In the genomic region with DNA sequence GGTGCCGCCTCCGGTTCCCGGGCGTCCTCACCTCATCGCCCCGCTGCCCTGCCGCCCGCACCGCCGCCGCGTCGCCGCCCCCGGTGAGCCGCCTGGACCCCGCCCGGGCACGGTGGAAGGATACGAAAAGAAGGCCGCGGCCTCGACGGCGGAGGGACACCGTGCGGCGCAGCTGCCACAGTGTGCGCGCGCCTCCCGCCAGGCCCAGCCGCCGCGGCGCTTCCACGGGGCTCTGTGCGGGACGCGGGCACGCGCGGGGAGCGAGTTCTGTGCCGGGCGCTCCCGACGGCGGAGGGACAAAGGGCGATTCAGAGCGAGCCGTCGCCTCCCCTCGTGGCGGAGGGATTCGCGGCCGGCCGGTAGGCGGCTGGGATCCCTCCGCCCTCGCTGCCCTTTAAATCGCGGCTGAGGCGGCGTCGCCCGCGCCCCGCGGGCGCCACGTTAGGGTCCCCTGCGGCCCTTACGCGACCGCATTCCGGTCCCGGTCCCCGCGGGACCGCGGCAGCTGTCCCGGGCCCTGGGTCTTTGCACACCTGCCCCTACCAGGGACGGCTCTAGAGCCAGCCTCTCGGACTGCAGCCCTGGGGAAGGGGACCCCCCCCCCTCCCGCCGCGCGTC, we compare ENCODE assay signal across 8 cellular contexts. TPM values are rescaled to one million over a fixed set of nuclear protein-coding genes. Genes with fewer than 3 reads are reported as not detected.
DNase-seq lines count a peak whose midpoint lies in the region; ATAC-seq and TF ChIP-seq lines count a peak whose summit lies in the region.

No MANE protein-coding gene starts in this region.

- no peaks in the 10 kb centered on the region for H3K36me3 Mint-ChIP-seq in CD14-positive monocyte
- peaks cover 2% of the 10 kb centered on the region for H3K36me3 Mint-ChIP-seq in activated T-cell treated with anti-CD3 and anti-CD28 coated beads, Interleukin-2, amount 50 U/mL, for 24 hours (ENCODE audit: low read depth)

- peak overlapping the region; percentile 94 for H3K9ac ChIP-seq in mucosa of stomach (ENCODE audit: low read length)

- H3K9me3 ChIP-seq in esophagus (ENCODE audit: control insufficient read depth in 2 of 2, insufficient read depth in 1 of 2, low read depth in 1 of 2, low read length in 1 of 2) (no peaks in the 10 kb centered on the region), mucosa of stomach (ENCODE audit: control insufficient read depth, low read length) (no peaks in the 10 kb centered on the region)

- H3K4me1 ChIP-seq in esophagus (ENCODE audit: control insufficient read depth in 2 of 2, insufficient read depth in 2 of 2, low read length in 1 of 2) (peaks cover 13 to 22% of the 10 kb centered on the region in 2 donors), mucosa of stomach (ENCODE audit: control insufficient read depth, insufficient read depth, low read length) (peaks cover 43% of the 10 kb centered on the region)

- ATAC-seq in GM19351 (IDR thresholded peaks at IDR 0.05; ENCODE audit: unreplicated experiment), result peak; percentile 39

- H3K4me3 ChIP-seq in esophagus (ENCODE audit: low read depth in 1 of 2, low read length in 2 of 2), result peak overlapping the region; percentile 84 to 92
- H3K4me3 ChIP-seq in mucosa of stomach (ENCODE audit: low read length), result peak overlapping the region; percentile 53

- no peaks in the 10 kb centered on the region for H3K27me3 ChIP-seq in esophagus (ENCODE audit: control insufficient read depth in 1 of 2, insufficient read depth in 2 of 2, low read length in 2 of 2)
- no peaks in the 10 kb centered on the region for H3K27me3 ChIP-seq in mucosa of stomach (ENCODE audit: control insufficient read depth, insufficient read depth, low read length)

- intact Hi-C loops in CD14-positive monocyte (cut with micrococcal nuclease), result loop anchor here (5.0 to 10.0 kb wide), 4 partner anchors 59 to 249 kb away; a partner anchor contains a TSS

- peak overlapping the region; percentile 98 to 99 for H3K27ac ChIP-seq in esophagus (ENCODE audit: low read depth in 2 of 2, low read length in 1 of 2)

- 0% methylated on average over 42 to 90 of the region's 90 CpGs for WGBS in esophagus, 2 donors

- DNase-seq in CD14-positive monocyte (ENCODE audit: low spot score) (peak; percentile 82), HUDEP-2 (lab: John Stamatoyannopoulos, UW; ENCODE audit: unreplicated experiment in 76 of 76) (peak in 73 of 76 experiments; percentile 31 to 94 (median 78)), OCI-M2 (lab: John Stamatoyannopoulos, UW; ENCODE audit: unreplicated experiment) (peak; percentile 12)
- DNase-seq in activated T-cell treated with anti-CD3 and anti-CD28 coated beads, Interleukin-2, amount 50 U/mL, for 24 hours, result peak; percentile 88
- peak; percentile 66 for DNase-seq in stimulated activated CD8-positive, alpha-beta memory T cell treated with anti-CD3 and anti-CD28 coated beads, Interleukin-4, amount 100 ng/mL, for 24 hours (ENCODE audit: low read depth)

- H3K4me1 Mint-ChIP-seq in CD14-positive monocyte, result peaks cover 47% of the 10 kb centered on the region
- peaks cover 45% of the 10 kb centered on the region for H3K4me1 Mint-ChIP-seq in activated T-cell treated with anti-CD3 and anti-CD28 coated beads, Interleukin-2, amount 50 U/mL, for 24 hours (ENCODE audit: low read depth)

- peak overlapping the region; percentile 81 to 87 for H3K4me3 Mint-ChIP-seq in CD14-positive monocyte
- peak overlapping the region; percentile 75 for H3K4me3 Mint-ChIP-seq in activated T-cell treated with anti-CD3 and anti-CD28 coated beads, Interleukin-2, amount 50 U/mL, for 24 hours

- H3K27ac Mint-ChIP-seq in CD14-positive monocyte, result peak overlapping the region in 6 of 7 donors; percentile 75 to 91 (median 83)
- H3K27ac Mint-ChIP-seq in activated T-cell treated with anti-CD3 and anti-CD28 coated beads, Interleukin-2, amount 50 U/mL, for 24 hours, result peak overlapping the region; percentile 67

- peaks cover 0 to 2% (median 0%) of the 10 kb centered on the region in 7 donors for H3K9me3 Mint-ChIP-seq in CD14-positive monocyte
- no peaks in the 10 kb centered on the region for H3K9me3 Mint-ChIP-seq in activated T-cell treated with anti-CD3 and anti-CD28 coated beads, Interleukin-2, amount 50 U/mL, for 24 hours

- TF ChIP-seq CTCF in CD14-positive monocyte (IDR thresholded peaks at IDR 0.05), result no peak

- peaks cover 20 to 29% (median 21%) of the 10 kb centered on the region in 3 donors for H3K27me3 Mint-ChIP-seq in CD14-positive monocyte (ENCODE audit: low read depth in 3 of 3)
- H3K27me3 Mint-ChIP-seq in activated T-cell treated with anti-CD3 and anti-CD28 coated beads, Interleukin-2, amount 50 U/mL, for 24 hours, result peaks cover 14% of the 10 kb centered on the region

- H3K36me3 ChIP-seq in esophagus (ENCODE audit: control insufficient read depth in 2 of 2, insufficient read depth in 2 of 2, low read length in 1 of 2) (no peaks in the 10 kb centered on the region), mucosa of stomach (ENCODE audit: control insufficient read depth, insufficient read depth, low read length) (no peaks in the 10 kb centered on the region)

RNA-seq across cellular contexts. Expression of a gene that starts 0.6 kb away (rescaled TPM):
- polyA plus RNA-seq in CD14-positive monocyte, result 10 to 100 TPM; 12.2 to 22.0 TPM
- polyA plus RNA-seq in esophagus, result 10 to 100 TPM; 12.7 to 16.8 TPM

RNA-seq across cellular contexts. Expression of a gene that starts 58.1 kb away (rescaled TPM):
- 10 to 100 TPM in 1 of 2 donors, 1 to 10 TPM in 1; 9.5 to 12.6 TPM for polyA plus RNA-seq in CD14-positive monocyte
- polyA plus RNA-seq in esophagus, result 10 to 100 TPM in 1 of 2 donors, 1 to 10 TPM in 1; 8.9 to 13.4 TPM

Comparison
In these comparisons a context has a peak if more than half of its experiments do, and no peak if none do; other contexts are left out.
1. Peak in every context shown above with its lines: DNase-seq, ATAC-seq, H3K4me3 ChIP-seq and H3K27ac ChIP-seq.
2. DNase-seq: peak in every context shown above with its lines; median percentile 88 in activated T-cell treated with anti-CD3 and anti-CD28 coated beads, Interleukin-2, amount 50 U/mL, for 24 hours; 82 in CD14-positive monocyte; 78 in HUDEP-2; 66 in stimulated activated CD8-positive, alpha-beta memory T cell treated with anti-CD3 and anti-CD28 coated beads, Interleukin-4, amount 100 ng/mL, for 24 hours; 12 in OCI-M2.